Comparison of ENCODE assay signal across 13 cellular contexts in the genomic region with DNA sequence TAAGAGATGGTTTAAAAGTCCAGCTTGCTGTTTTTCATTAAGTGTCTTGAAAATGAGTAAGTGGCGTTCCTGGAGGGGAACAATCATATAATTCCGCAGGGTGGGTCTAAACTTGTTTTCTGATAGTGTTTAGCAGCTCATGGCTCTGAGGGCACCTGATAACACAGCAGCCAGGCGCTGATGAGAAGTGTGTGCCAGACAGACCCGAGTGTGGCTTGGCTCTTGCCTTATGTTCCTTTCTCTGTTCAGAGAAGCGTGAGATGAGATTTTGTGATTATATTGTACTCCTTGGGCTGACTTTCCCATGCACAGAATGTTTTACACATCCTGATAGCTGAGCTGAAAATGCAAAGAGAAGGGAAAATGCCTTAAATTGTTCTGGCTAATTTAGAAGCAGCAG.
A peak's percentile ranks its signal among the peaks of the same experiment; 100 is the strongest.
DNase-seq lines count a peak whose midpoint lies in the region; ATAC-seq and TF ChIP-seq lines count a peak whose summit lies in the region.
"Had no signal": no experiment of that assay in that cellular context is flagged by ENCODE, and none has a peak within 500 bp of the region (broad histone marks: within the 10 kb centered on the region; RNA-seq: fewer than 3 reads in every experiment).

No MANE protein-coding gene starts in this region.

- H3K9me3 ChIP-seq in mesenchymal stem cell (ENCODE audit: control insufficient read depth, low read length) (no peaks in the 10 kb centered on the region), testis (no peaks in the 10 kb centered on the region)

- H4K91ac ChIP-seq in mesenchymal stem cell (ENCODE audit: low read length) = no peak overlapping the region

- H3K4me1 ChIP-seq in mesenchymal stem cell (ENCODE audit: control insufficient read depth, insufficient read depth, low read depth, low read length) = peaks cover 9% of the 10 kb centered on the region
- H3K4me1 ChIP-seq in testis = peaks cover 37% of the 10 kb centered on the region
- peaks cover 4% of the 10 kb centered on the region for H3K4me1 ChIP-seq in foreskin keratinocyte

- intact Hi-C loops in testis (cut with DNase I; ENCODE audit: low total_unique reads) = no loop called here

- peak overlapping the region; percentile 22 for H3K27ac ChIP-seq in mesenchymal stem cell (ENCODE audit: low read length, poor library complexity, severe bottlenecking)
- H3K27ac ChIP-seq in testis = peak overlapping the region; percentile 82 to 89
- no peak overlapping the region for H3K27ac ChIP-seq in foreskin keratinocyte

- no peak overlapping the region for H4K8ac ChIP-seq in mesenchymal stem cell (ENCODE audit: low read length)

- no peak overlapping the region for H2BK5ac ChIP-seq in mesenchymal stem cell (ENCODE audit: low read depth, low read length, poor library complexity, severe bottlenecking)

- DNase-seq in NCI-H1694 treated with DMSO at 0.1 percent for 48 hours (lab: John Stamatoyannopoulos, UW) = peak; percentile 54
- DNase-seq in NCI-H1694 (lab: John Stamatoyannopoulos, UW) = no peak
- peak; percentile 47 to 85 for DNase-seq in cerebellar nuclear complex (lab: John Stamatoyannopoulos, UW)
- DNase-seq in mesenchymal stem cell = no peak
- peak; percentile 52 for DNase-seq in testis
- DNase-seq in retina = no peak
- DNase-seq in NCI-H1930 (lab: John Stamatoyannopoulos, UW) = no peak
- no peak for DNase-seq in foreskin keratinocyte
- DNase-seq: activated CD4-positive, CD25-positive, alpha-beta regulatory T cell treated with anti-CD3 and anti-CD28 coated beads, Interleukin-2, amount 50 U/mL, for 72 hours; H7; Kasumi-1; naive B cell had no signal

- H3K4me3 ChIP-seq in mesenchymal stem cell (ENCODE audit: insufficient read depth in 1 of 2, low read depth in 1 of 2, low read length in 2 of 2) (no peak overlapping the region), testis (no peak overlapping the region)
- H3K4me3 ChIP-seq: skin epidermis had no signal

- no peak overlapping the region for H3K4me2 ChIP-seq in mesenchymal stem cell (ENCODE audit: low read length, poor library complexity, severe bottlenecking)

- H3K14ac ChIP-seq in mesenchymal stem cell (ENCODE audit: low read length in 2 of 2) = no peak overlapping the region

- H3K18ac ChIP-seq in mesenchymal stem cell (ENCODE audit: low read depth in 1 of 2, low read length in 2 of 2) = no peak overlapping the region

- no peak overlapping the region for H2AK5ac ChIP-seq in mesenchymal stem cell (ENCODE audit: low read length, severe bottlenecking)

- no peak for TF ChIP-seq CTCF in testis (IDR thresholded peaks at IDR 0.05)
- TF ChIP-seq CTCF in foreskin keratinocyte (conservative IDR thresholded peaks at IDR 0.05) = no peak

- H2BK15ac ChIP-seq in mesenchymal stem cell (ENCODE audit: low read depth, poor library complexity, severe bottlenecking) = no peak overlapping the region

- H3K27me3 ChIP-seq in mesenchymal stem cell (ENCODE audit: control insufficient read depth in 1 of 2, insufficient read depth in 1 of 2, low read length in 2 of 2) (no peaks in the 10 kb centered on the region), testis (no peaks in the 10 kb centered on the region), foreskin keratinocyte (no peaks in the 10 kb centered on the region)

- H3K23ac ChIP-seq in mesenchymal stem cell (ENCODE audit: low read length in 2 of 2) = no peak overlapping the region

- no peak overlapping the region for H2AFZ ChIP-seq in mesenchymal stem cell (ENCODE audit: low read depth, low read length)

- 80% methylated on average over 4 of the region's 5 CpGs for WGBS in mesenchymal stem cell
- 42 to 53% methylated on average over 5 of the region's 5 CpGs for WGBS in testis, 2 donors

- no peak overlapping the region for H3K9ac ChIP-seq in mesenchymal stem cell (ENCODE audit: low read length)

- no peak overlapping the region for H3K4ac ChIP-seq in mesenchymal stem cell (ENCODE audit: low read depth in 1 of 2, low read length in 2 of 2)

- no peak for ATAC-seq in foreskin keratinocyte

- no peak overlapping the region for H2BK120ac ChIP-seq in mesenchymal stem cell (ENCODE audit: low read depth, low read length)

- H3K36me3 ChIP-seq in mesenchymal stem cell (ENCODE audit: control insufficient read depth in 1 of 2, insufficient read depth in 2 of 2, low read depth in 1 of 2, low read length in 2 of 2) (peaks cover 19 to 76% of the 10 kb centered on the region in 2 experiments), testis (ENCODE audit: low read depth, missing control alignments) (no peaks in the 10 kb centered on the region)

- TF ChIP-seq POLR2A in testis (IDR thresholded peaks at IDR 0.05) = no peak

- peaks cover 28% of the 10 kb centered on the region for H3K79me1 ChIP-seq in mesenchymal stem cell (replicated peaks; ENCODE audit: low read length, poor library complexity, severe bottlenecking)

- no peak overlapping the region for H2BK12ac ChIP-seq in mesenchymal stem cell (ENCODE audit: low read length in 2 of 2)

Comparison
In these comparisons a context has a peak if more than half of its experiments do, and no peak if none do; other contexts are left out.
1. DNase-seq: peak in NCI-H1694 treated with DMSO at 0.1 percent for 48 hours (single experiment), cerebellar nuclear complex (2 of 2) and testis (single experiment); none in NCI-H1694 (single experiment), mesenchymal stem cell (single experiment), retina (single experiment), NCI-H1930 (0 of 2) and foreskin keratinocyte (0 of 2).